ENCODE assay signal across 17 cellular contexts in genomic region chr15:66945842-66946241, GRCh38.
"Had no signal": no experiment of that assay in that cellular context is flagged by ENCODE, and none has a peak within 500 bp of the region (broad histone marks: within the 10 kb centered on the region; RNA-seq: fewer than 3 reads in every experiment).

No MANE protein-coding gene starts in this region.

- H3K9me3 Mint-ChIP-seq: activated CD4-positive, alpha-beta memory T cell treated with anti-CD3 and anti-CD28 coated beads, Interleukin-2, amount 10 ng/mL, durations not matched to agents 7 days and 5 days; activated T-cell treated with anti-CD3 and anti-CD28 coated beads, Interleukin-2, amount 50 U/mL, for 24 hours; type B pancreatic cell had no signal

- H3K27ac ChIP-seq: left ventricle myocardium inferior, thoracic aorta, uterus, WERI-Rb-1 had no signal

- H3K27me3 ChIP-seq: uterus had no signal

- H3K4me3 Mint-ChIP-seq: activated CD4-positive, alpha-beta memory T cell treated with anti-CD3 and anti-CD28 coated beads, Interleukin-2, amount 10 ng/mL, durations not matched to agents 7 days and 5 days; activated T-cell treated with anti-CD3 and anti-CD28 coated beads, Interleukin-2, amount 50 U/mL, for 24 hours; type B pancreatic cell had no signal

- H3K36me3 Mint-ChIP-seq: type B pancreatic cell had no signal

- H3K27ac Mint-ChIP-seq: activated CD4-positive, alpha-beta memory T cell treated with anti-CD3 and anti-CD28 coated beads, Interleukin-2, amount 10 ng/mL, durations not matched to agents 7 days and 5 days; activated T-cell treated with anti-CD3 and anti-CD28 coated beads, Interleukin-2, amount 50 U/mL, for 24 hours; type B pancreatic cell had no signal

- H3K9me3 ChIP-seq: thoracic aorta, uterus had no signal

- DNase-seq: activated CD4-positive, alpha-beta memory T cell treated with anti-CD3 and anti-CD28 coated beads, Interleukin-2, amount 10 ng/mL, durations not matched to agents 7 days and 5 days; activated CD4-positive, alpha-beta T cell treated with anti-CD3 and anti-CD28 coated beads for 48 hours; activated CD8-positive, alpha-beta memory T cell treated with anti-CD3 and anti-CD28 coated beads, Interleukin-2, amount 50 U/mL, for 48 hours; activated gamma-delta T cell treated with Interleukin-2 at 50 U/mL for 16 hours; activated naive CD4-positive, alpha-beta T cell treated with anti-CD3 and anti-CD28 coated beads, Interleukin-2, amount 50 U/mL, for 16 hours; activated T-cell treated with anti-CD3 and anti-CD28 coated beads, Interleukin-2, amount 50 U/mL, for 24 hours; effector CD8-positive, alpha-beta T cell; kidney glomerular epithelial cell; left ventricle myocardium inferior; occipital lobe; stimulated activated CD4-positive, alpha-beta T cell treated with anti-CD3 and anti-CD28 coated beads, Interleukin-2, amount 100 ng/mL, for 48 hours; stimulated activated naive CD8-positive, alpha-beta T cell treated with anti-CD3 and anti-CD28 coated beads, Interleukin-15, Interleukin-2, amounts not matched to agents 100 U/mL and 50 U/mL, for 24 hours; T-helper 1 cell; uterus; WERI-Rb-1 had no signal

- ATAC-seq: stimulated activated naive CD8-positive, alpha-beta T cell treated with anti-CD3 and anti-CD28 coated beads, Interleukin-15, Interleukin-2, amounts not matched to agents 100 U/mL and 50 U/mL, for 24 hours had no signal

- H3K36me3 ChIP-seq: left ventricle myocardium inferior, thoracic aorta, uterus, WERI-Rb-1 had no signal

- H3K4me1 ChIP-seq: uterus had no signal

- H3K4me3 ChIP-seq: left ventricle myocardium inferior, thoracic aorta, uterus had no signal
